16 cellular contexts compared by ENCODE assay signal in genomic region chr3:192215-192929, GRCh38.
DNase-seq lines count a peak whose midpoint lies in the region; ATAC-seq and TF ChIP-seq lines count a peak whose summit lies in the region.
"Had no signal": no experiment of that assay in that cellular context is flagged by ENCODE, and none has a peak within 500 bp of the region (broad histone marks: within the 10 kb centered on the region; RNA-seq: fewer than 3 reads in every experiment).

No MANE protein-coding gene starts in this region.

- DNase-seq in SIG-M5 treated with dmso at 0.1 percent for 504 hours (lab: John Stamatoyannopoulos, UW; ENCODE audit: unreplicated experiment) (peak; percentile 10), SIG-M5 (lab: John Stamatoyannopoulos, UW) (no peak), cortex of kidney (lab: John Stamatoyannopoulos, UW) (no peak), NOMO-1 treated with dmso at 0.1 percent for 144 hours (lab: John Stamatoyannopoulos, UW; ENCODE audit: unreplicated experiment) (no peak)
- no peak for DNase-seq in activated effector memory CD4-positive, alpha-beta T cell treated with anti-CD3 and anti-CD28 coated beads, Interleukin-2, amount 50 U/mL, for 16 hours
- DNase-seq in stimulated activated CD4-positive, alpha-beta T cell treated with anti-CD3 and anti-CD28 coated beads, Interleukin-2, amount 100 ng/mL, for 48 hours = no peak
- DNase-seq: activated naive CD8-positive, alpha-beta T cell treated with anti-CD3 and anti-CD28 coated beads, Interleukin-2, amount 50 U/mL, for 24 hours; H7; NCI-H1092 treated with DMSO at 0.1 percent for 48 hours; NCI-H524 treated with DMSO at 0.1 percent for 48 hours; Right ventricle myocardium superior; stimulated activated CD4-positive, alpha-beta T cell treated with anti-CD3 and anti-CD28 coated beads, Interleukin-12 subunit alpha, Interleukin-12 subunit beta, amount 100 ng/mL, for 4 hours; upper lobe of right lung had no signal

- H3K36me3 ChIP-seq in HEK293 (ENCODE audit: control insufficient read depth in 2 of 2, insufficient read depth in 1 of 2, low read length in 2 of 2) = no peaks in the 10 kb centered on the region
- H3K36me3 ChIP-seq: upper lobe of right lung had no signal

- peak; percentile 67 for ATAC-seq in HG03354 (IDR thresholded peaks at IDR 0.05; ENCODE audit: poor library complexity, severe bottlenecking, unreplicated experiment)
- ATAC-seq: activated naive CD8-positive, alpha-beta T cell treated with anti-CD3 and anti-CD28 coated beads, Interleukin-2, amount 50 U/mL, for 24 hours; upper lobe of right lung had no signal

- H3K27ac ChIP-seq in HEK293 (ENCODE audit: extremely low read depth, low read depth, low read length) = no peak overlapping the region
- H3K27ac ChIP-seq: upper lobe of right lung had no signal

- TF ChIP-seq CTCF in HEK293 (tag by site-specific recombination; IDR thresholded peaks at IDR 0.05) = no peak

- POLR2A ChIA-PET in HEK293 (lab: Yijun Ruan, JAX) = no interaction called here

- no peaks in the 10 kb centered on the region for H3K9me3 ChIP-seq in HEK293 (ENCODE audit: control insufficient read depth, insufficient read depth, low read depth, low read length)
- H3K9me3 ChIP-seq: upper lobe of right lung had no signal

- no peak overlapping the region for H3K4me3 ChIP-seq in HEK293 (ENCODE audit: low read depth, low read length)
- H3K4me3 ChIP-seq: lung, upper lobe of right lung had no signal

- H3K4me1 ChIP-seq in HEK293 (ENCODE audit: control insufficient read depth, insufficient read depth, low read length) = no peaks in the 10 kb centered on the region
- H3K4me1 ChIP-seq: upper lobe of right lung had no signal

- CTCF ChIA-PET in HEK293 (lab: Yijun Ruan, JAX) = interaction anchor here (0.9 to 1.1 kb wide), 2 partner anchors 16 to 162 kb away, joined by 3 read pairs; no protein-coding TSS in a partner anchor

TF ChIP-seq in HEK293, 187 proteins besides CTCF, POLR2A, EP300 and RAD21:
- TF ChIP-seq ZNF202 (tag by site-specific recombination; IDR thresholded peaks at IDR 0.05; ENCODE audit: borderline replicate concordance) (0 out of 2 replicates have a peak, but pooled peaks have one; percentile 31), SP3 (tag by site-specific recombination; IDR thresholded peaks at IDR 0.05) (no peak)
